ENCODE assay signal across 8 cellular contexts in the genomic region with DNA sequence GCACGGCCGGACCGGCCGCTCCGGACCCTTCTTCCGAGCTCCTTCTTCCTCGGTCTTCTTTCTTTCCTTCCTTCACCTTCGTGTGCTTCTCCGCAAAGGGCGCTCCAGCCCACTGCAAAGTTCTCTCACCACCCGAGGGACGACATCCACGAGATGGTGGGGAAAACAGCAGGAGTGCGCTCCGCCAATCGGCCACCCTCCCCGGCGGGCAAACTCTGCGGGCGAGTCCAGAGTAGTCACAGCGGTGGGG. TPM values are rescaled to one million over a fixed set of nuclear protein-coding genes. Genes with fewer than 3 reads are reported as not detected.
A peak's percentile ranks its signal among the peaks of the same experiment; 100 is the strongest.
DNase-seq lines count a peak whose midpoint lies in the region; ATAC-seq and TF ChIP-seq lines count a peak whose summit lies in the region.
"Not testable (repeated sequence)": the region's sequence is repeated elsewhere in the genome, so short reads cannot be mapped to it uniquely, and the experiment has no call there.

No MANE protein-coding gene starts in this region.

- H3K27ac Mint-ChIP-seq in activated naive CD8-positive, alpha-beta T cell treated with anti-CD3 and anti-CD28 coated beads, Interleukin-2, amount 10 ng/mL, durations not matched to agents 7 days and 5 days = peak overlapping the region; percentile 56

- TF ChIP-seq CTCF in RWPE2 (IDR thresholded peaks at IDR 0.05; ENCODE audit: poor library complexity, severe bottlenecking); left lung (IDR thresholded peaks at IDR 0.05); parathyroid adenoma (IDR thresholded peaks at IDR 0.05); upper lobe of right lung (IDR thresholded peaks at IDR 0.05): not testable (repeated sequence)

- ATAC-seq in GM18505 (IDR thresholded peaks at IDR 0.05; ENCODE audit: unreplicated experiment) (peak; percentile 19), HG03060 (IDR thresholded peaks at IDR 0.05; ENCODE audit: low read depth, unreplicated experiment) (peak; percentile 2), RWPE2 (ENCODE audit: low read depth) (peak; percentile 6), left lung (peak; percentile 4)
- ATAC-seq in activated naive CD8-positive, alpha-beta T cell treated with anti-CD3 and anti-CD28 coated beads, Interleukin-2, amount 10 ng/mL, durations not matched to agents 7 days and 5 days (ENCODE audit: low read depth) = peak; percentile 3
- ATAC-seq in upper lobe of right lung = not testable (repeated sequence)

- not testable (repeated sequence) for H3K9me3 Mint-ChIP-seq in activated naive CD8-positive, alpha-beta T cell treated with anti-CD3 and anti-CD28 coated beads, Interleukin-2, amount 10 ng/mL, durations not matched to agents 7 days and 5 days

- H3K27ac ChIP-seq in RWPE2 (ENCODE audit: poor library complexity, severe bottlenecking) (peak overlapping the region; percentile 75), epithelial cell of prostate (peak overlapping the region; percentile 84), left lung (peak overlapping the region; percentile 82 to 88), parathyroid adenoma (peak overlapping the region; percentile 54), upper lobe of right lung (peak overlapping the region; percentile 81)

- POLR2A ChIA-PET in activated naive CD8-positive, alpha-beta T cell treated with anti-CD3 and anti-CD28 coated beads, Interleukin-2, amount 10 ng/mL, durations not matched to agents 7 days and 5 days (lab: Charles Lee) = not testable (repeated sequence)

- peaks cover 17% of the 10 kb centered on the region for H3K27me3 Mint-ChIP-seq in activated naive CD8-positive, alpha-beta T cell treated with anti-CD3 and anti-CD28 coated beads, Interleukin-2, amount 10 ng/mL, durations not matched to agents 7 days and 5 days

- not testable (repeated sequence) for H3K79me2 ChIP-seq in parathyroid adenoma

- peaks cover 17% of the 10 kb centered on the region for H3K4me1 ChIP-seq in RWPE2 (ENCODE audit: insufficient read depth, poor library complexity, severe bottlenecking)
- peaks cover 0 to 38% of the 10 kb centered on the region in 2 donors for H3K4me1 ChIP-seq in left lung
- not testable (repeated sequence) for H3K4me1 ChIP-seq in parathyroid adenoma
- H3K4me1 ChIP-seq in upper lobe of right lung = peaks cover 14% of the 10 kb centered on the region

- H3K4me1 Mint-ChIP-seq in activated naive CD8-positive, alpha-beta T cell treated with anti-CD3 and anti-CD28 coated beads, Interleukin-2, amount 10 ng/mL, durations not matched to agents 7 days and 5 days = peaks cover 11% of the 10 kb centered on the region

- H2AFZ ChIP-seq in parathyroid adenoma = peak overlapping the region; percentile 77

- not testable (repeated sequence) for DNase-seq in RWPE2 (ENCODE audit: low spot score); activated naive CD8-positive, alpha-beta T cell treated with anti-CD3 and anti-CD28 coated beads, Interleukin-2, amount 10 ng/mL, durations not matched to agents 7 days and 5 days; epithelial cell of prostate (ENCODE audit: low read depth, low spot score); left lung; upper lobe of right lung

- TF ChIP-seq POLR2A in GM18505 (IDR thresholded peaks at IDR 0.05; ENCODE audit: borderline replicate concordance, extremely low read depth, insufficient read depth, insufficient read length) = not testable (repeated sequence)

- H3K4me2 ChIP-seq in parathyroid adenoma (ENCODE audit: low read length) = peak overlapping the region; percentile 63

- not testable (repeated sequence) for H3K27me3 ChIP-seq in RWPE2 (ENCODE audit: insufficient read depth, poor library complexity, severe bottlenecking); parathyroid adenoma (ENCODE audit: control insufficient read depth, insufficient read depth, low read length); upper lobe of right lung
- H3K27me3 ChIP-seq in left lung = peaks cover 0 to 36% of the 10 kb centered on the region in 2 donors

- not testable (repeated sequence) for H3K9me3 ChIP-seq in RWPE2 (ENCODE audit: severe bottlenecking); left lung; parathyroid adenoma (ENCODE audit: control insufficient read depth, low read length); upper lobe of right lung

- H3K36me3 ChIP-seq in RWPE2 (ENCODE audit: low read depth) = peaks cover 25% of the 10 kb centered on the region
- H3K36me3 ChIP-seq in left lung; parathyroid adenoma (ENCODE audit: control insufficient read depth, insufficient read depth, low read length); upper lobe of right lung: not testable (repeated sequence)

- intact Hi-C loops in left lung (cut with DNase I) = loop anchor here in 1 of 2 donors (10.0 kb wide), 2 partner anchors 64 to 164 kb away; no protein-coding TSS in a partner anchor
- intact Hi-C loops in upper lobe of right lung (cut with DNase I) = not testable (repeated sequence)

- H3K36me3 Mint-ChIP-seq in activated naive CD8-positive, alpha-beta T cell treated with anti-CD3 and anti-CD28 coated beads, Interleukin-2, amount 10 ng/mL, durations not matched to agents 7 days and 5 days = not testable (repeated sequence)

- peak overlapping the region; percentile 82 for H3K4me3 Mint-ChIP-seq in activated naive CD8-positive, alpha-beta T cell treated with anti-CD3 and anti-CD28 coated beads, Interleukin-2, amount 10 ng/mL, durations not matched to agents 7 days and 5 days

- not testable (repeated sequence) for H3K9ac ChIP-seq in parathyroid adenoma

- H3K4me3 ChIP-seq in RWPE2 (ENCODE audit: severe bottlenecking) (peak overlapping the region; percentile 64), left lung (peak overlapping the region; percentile 76 to 78), parathyroid adenoma (ENCODE audit: low read depth, low read length) (peak overlapping the region; percentile 63), upper lobe of right lung (peak overlapping the region; percentile 71)

RNA-seq across cellular contexts. Expression of a gene that starts 0.3 kb away (rescaled TPM):
- under 1 TPM; 0.43 to 0.91 TPM for total RNA-seq in activated naive CD8-positive, alpha-beta T cell treated with anti-CD3 and anti-CD28 coated beads, Interleukin-2, amount 10 ng/mL, durations not matched to agents 7 days and 5 days
- total RNA-seq in left lung = 10 to 100 TPM; 15.1 to 29.2 TPM
- total RNA-seq in upper lobe of right lung = 19.2 TPM

Comparison
In these comparisons a context has a peak if more than half of its experiments do, and no peak if none do; other contexts are left out.
1. RNA of a gene that starts 0.3 kb away (total RNA-seq): 15.1 to 29.2 TPM in left lung and 19.2 TPM in upper lobe of right lung (single experiment); 0.43 to 0.91 TPM in activated naive CD8-positive, alpha-beta T cell treated with anti-CD3 and anti-CD28 coated beads, Interleukin-2, amount 10 ng/mL, durations not matched to agents 7 days and 5 days; every median in the first group is over 4 times any median in the second.
2. Peak in every context shown above with its lines, with median percentiles within 50 percentile points of each other: H3K27ac ChIP-seq and H3K4me3 ChIP-seq.